8 cellular contexts compared by ENCODE assay signal in genomic region chr21:37220981-37221664, GRCh38. TPM values are rescaled to one million over a fixed set of nuclear protein-coding genes. Genes with fewer than 3 reads are reported as not detected.
A peak's percentile ranks its signal among the peaks of the same experiment; 100 is the strongest.
DNase-seq lines count a peak whose midpoint lies in the region; ATAC-seq and TF ChIP-seq lines count a peak whose summit lies in the region.

No MANE protein-coding gene starts in this region.

- peak overlapping the region; percentile 89 for H3K4me3 Mint-ChIP-seq in activated T-cell treated with anti-CD3 and anti-CD28 coated beads, Interleukin-2, amount 50 U/mL, for 4 hours

- H3K27ac ChIP-seq in esophagus muscularis mucosa (replicated peaks in 1 of 4): peak overlapping the region; percentile 78 to 89 (median 80)

- DNase-seq in DMS153 (lab: John Stamatoyannopoulos, UW) (peak; percentile 92), HuH-7 (ENCODE audit: low spot score) (peak; percentile 90), OCI-M1 (lab: John Stamatoyannopoulos, UW) (peak; percentile 99), esophagus muscularis mucosa (ENCODE audit: extremely low spot score) (peak; percentile 99), myocyte (ENCODE audit: low read depth) (peak; percentile 92)
- DNase-seq in activated T-cell treated with anti-CD3 and anti-CD28 coated beads, Interleukin-2, amount 50 U/mL, for 4 hours: peak; percentile 97
- peak; percentile 91 to 95 for DNase-seq in stimulated activated CD8-positive, alpha-beta memory T cell treated with anti-CD3 and anti-CD28 coated beads, Interleukin-7, amount 100 ng/mL, for 48 hours (ENCODE audit: extremely low read depth in 1 of 2, low read depth in 1 of 2)

- peak; percentile 16 to 62 (median 56) for TF ChIP-seq CTCF in esophagus muscularis mucosa (IDR thresholded peaks at IDR 0.05)

- H3K27me3 ChIP-seq in esophagus muscularis mucosa: no peaks in the 10 kb centered on the region

- 11% methylated on average over 20 of the region's 46 CpGs for WGBS in esophagus muscularis mucosa

- H3K36me3 ChIP-seq in esophagus muscularis mucosa: peaks cover 23 to 35% (median 28%) of the 10 kb centered on the region in 4 donors

- H3K9me3 ChIP-seq in esophagus muscularis mucosa: no peaks in the 10 kb centered on the region

- peaks cover 54% of the 10 kb centered on the region for H3K4me1 Mint-ChIP-seq in activated T-cell treated with anti-CD3 and anti-CD28 coated beads, Interleukin-2, amount 50 U/mL, for 4 hours (ENCODE audit: low read depth)

- no peaks in the 10 kb centered on the region for H3K27me3 Mint-ChIP-seq in activated T-cell treated with anti-CD3 and anti-CD28 coated beads, Interleukin-2, amount 50 U/mL, for 4 hours (ENCODE audit: low read depth)

- H3K4me1 ChIP-seq in esophagus muscularis mucosa: peaks cover 7 to 14% (median 12%) of the 10 kb centered on the region in 4 donors

- H3K9me3 Mint-ChIP-seq in activated T-cell treated with anti-CD3 and anti-CD28 coated beads, Interleukin-2, amount 50 U/mL, for 4 hours: no peaks in the 10 kb centered on the region

- intact Hi-C loops in esophagus muscularis mucosa (cut with DNase I): no loop called here

- TF ChIP-seq POLR2A in esophagus muscularis mucosa (IDR thresholded peaks at IDR 0.05; ENCODE audit: low read depth): peak; percentile 1

- peak overlapping the region; percentile 67 to 79 (median 72) for H3K4me3 ChIP-seq in esophagus muscularis mucosa

- ATAC-seq in GM21526 (IDR thresholded peaks at IDR 0.05; ENCODE audit: low FRiP score, unreplicated experiment): peak; percentile 83
- peak; percentile 86 to 91 for ATAC-seq in activated T-cell treated with anti-CD3 and anti-CD28 coated beads, Interleukin-2, amount 50 U/mL, for 4 hours

- no peak for TF ChIP-seq EP300 in esophagus muscularis mucosa (IDR thresholded peaks at IDR 0.05)

- peaks cover 13% of the 10 kb centered on the region for H3K36me3 Mint-ChIP-seq in activated T-cell treated with anti-CD3 and anti-CD28 coated beads, Interleukin-2, amount 50 U/mL, for 4 hours (ENCODE audit: insufficient read depth)

RNA-seq across cellular contexts. Expression of gene VPS26C, which starts 46.0 kb away (rescaled TPM):
- 10 to 100 TPM; 35.7 to 48.2 (median 44.6) TPM for total RNA-seq in activated T-cell treated with anti-CD3 and anti-CD28 coated beads, Interleukin-2, amount 50 U/mL, for 4 hours
- total RNA-seq in esophagus muscularis mucosa: 10 to 100 TPM; 56.5 to 71.3 (median 59.7) TPM
- 50.2 and 68.5 TPM in 2 replicates for total RNA-seq in myocyte
- polyA plus RNA-seq in myocyte (2012): 44.9 TPM

Comparison
In these comparisons a context has a peak if more than half of its experiments do, and no peak if none do; other contexts are left out.
1. Peak in every context shown above with its lines: DNase-seq, ATAC-seq, H3K4me3 ChIP-seq and H3K27ac ChIP-seq.